In the genomic region with DNA sequence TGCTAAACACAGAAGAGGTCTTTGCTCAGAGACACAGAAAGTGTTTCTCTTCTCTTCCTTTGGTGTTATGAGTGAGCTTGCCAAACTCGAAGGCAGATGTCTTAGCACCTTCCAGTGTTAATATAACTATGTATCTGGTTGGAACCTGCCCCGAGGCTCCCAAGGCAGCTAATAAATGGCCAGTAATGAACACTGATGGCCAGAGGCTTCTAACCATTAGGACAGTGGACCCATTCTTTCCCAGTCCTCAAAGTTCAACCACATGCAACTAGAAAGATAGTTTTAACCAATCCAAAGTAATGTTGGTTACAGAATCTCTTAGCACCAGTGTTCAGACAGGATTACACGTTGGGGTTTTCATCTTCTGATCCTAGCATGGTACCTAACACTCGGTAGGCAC, we compare ENCODE assay signal across 1 cellular context.
TF ChIP-seq lines count a peak whose summit lies in the region.

No MANE protein-coding gene starts in this region.

TF ChIP-seq in GM23338, 12 proteins besides CTCF, POLR2A, EP300 and RAD21 (continued from another document):
- TF ChIP-seq, protein P1, sequence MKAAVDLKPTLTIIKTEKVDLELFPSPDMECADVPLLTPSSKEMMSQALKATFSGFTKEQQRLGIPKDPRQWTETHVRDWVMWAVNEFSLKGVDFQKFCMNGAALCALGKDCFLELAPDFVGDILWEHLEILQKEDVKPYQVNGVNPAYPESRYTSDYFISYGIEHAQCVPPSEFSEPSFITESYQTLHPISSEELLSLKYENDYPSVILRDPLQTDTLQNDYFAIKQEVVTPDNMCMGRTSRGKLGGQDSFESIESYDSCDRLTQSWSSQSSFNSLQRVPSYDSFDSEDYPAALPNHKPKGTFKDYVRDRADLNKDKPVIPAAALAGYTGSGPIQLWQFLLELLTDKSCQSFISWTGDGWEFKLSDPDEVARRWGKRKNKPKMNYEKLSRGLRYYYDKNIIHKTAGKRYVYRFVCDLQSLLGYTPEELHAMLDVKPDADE (IDR thresholded peaks at IDR 0.05): no peak
- no peak for TF ChIP-seq NANOG (IDR thresholded peaks at IDR 0.05; ENCODE audit: borderline replicate concordance)
